Comparison of ENCODE assay signal across 1 cellular context in genomic region chr1:36087233-36088123, GRCh38.
TF ChIP-seq lines count a peak whose summit lies in the region.

No MANE protein-coding gene starts in this region.

TF ChIP-seq in HEK293T, 16 proteins besides CTCF, POLR2A, EP300 and RAD21 (continued from another document):
- TF ChIP-seq, protein P1, sequence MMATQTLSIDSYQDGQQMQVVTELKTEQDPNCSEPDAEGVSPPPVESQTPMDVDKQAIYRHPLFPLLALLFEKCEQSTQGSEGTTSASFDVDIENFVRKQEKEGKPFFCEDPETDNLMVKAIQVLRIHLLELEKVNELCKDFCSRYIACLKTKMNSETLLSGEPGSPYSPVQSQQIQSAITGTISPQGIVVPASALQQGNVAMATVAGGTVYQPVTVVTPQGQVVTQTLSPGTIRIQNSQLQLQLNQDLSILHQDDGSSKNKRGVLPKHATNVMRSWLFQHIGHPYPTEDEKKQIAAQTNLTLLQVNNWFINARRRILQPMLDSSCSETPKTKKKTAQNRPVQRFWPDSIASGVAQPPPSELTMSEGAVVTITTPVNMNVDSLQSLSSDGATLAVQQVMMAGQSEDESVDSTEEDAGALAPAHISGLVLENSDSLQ (IDR thresholded peaks at IDR 0.05) = no peak
- no peak for TF ChIP-seq SP1 (IDR thresholded peaks at IDR 0.05)
- TF ChIP-seq ZNF384 (IDR thresholded peaks at IDR 0.05) = no peak
- TF ChIP-seq CTBP1 (IDR thresholded peaks at IDR 0.05; ENCODE audit: borderline replicate concordance) = no peak
- no peak for TF ChIP-seq FOXM1 (IDR thresholded peaks at IDR 0.05; ENCODE audit: borderline replicate concordance)
- no peak for TF ChIP-seq ELF4 (IDR thresholded peaks at IDR 0.05)
- TF ChIP-seq FOXK2 (IDR thresholded peaks at IDR 0.05) = no peak
- no peak for TF ChIP-seq FOXA1 (IDR thresholded peaks at IDR 0.05)
